Comparison of ENCODE assay signal across 16 cellular contexts in the genomic region with DNA sequence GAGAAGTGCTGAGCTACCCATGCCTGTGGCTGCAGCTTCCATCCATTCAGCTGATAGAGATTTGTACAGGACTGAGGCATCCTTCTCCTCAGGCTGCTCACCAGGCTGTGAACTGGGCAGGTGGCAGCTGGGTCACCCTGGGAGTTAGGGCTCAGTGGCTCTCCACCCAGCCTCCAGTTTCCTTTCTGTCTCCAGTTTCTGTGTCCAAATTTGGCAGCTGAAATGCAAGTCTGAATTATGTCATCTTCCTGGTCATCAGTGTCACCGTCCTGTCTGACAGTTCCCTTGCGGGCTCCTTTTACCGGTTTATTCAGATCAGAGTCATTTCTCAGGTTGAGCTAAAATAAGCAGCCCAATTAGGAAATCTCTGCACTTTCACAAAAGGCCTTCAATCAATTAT.
A peak's percentile ranks its signal among the peaks of the same experiment; 100 is the strongest.
DNase-seq lines count a peak whose midpoint lies in the region; ATAC-seq, FAIRE-seq and TF ChIP-seq lines count a peak whose summit lies in the region.
"Had no signal": no experiment of that assay in that cellular context is flagged by ENCODE, and none has a peak within 500 bp of the region (broad histone marks: within the 10 kb centered on the region; RNA-seq: fewer than 3 reads in every experiment).

No MANE protein-coding gene starts in this region.

- no peaks in the 10 kb centered on the region for H3K9me3 ChIP-seq in GM23248 (ENCODE audit: low read depth)

- ATAC-seq in GM19463 (IDR thresholded peaks at IDR 0.05; ENCODE audit: unreplicated experiment) (peak; percentile 88), HG02870 (IDR thresholded peaks at IDR 0.05; ENCODE audit: unreplicated experiment) (peak; percentile 90), HG03571 (IDR thresholded peaks at IDR 0.05; ENCODE audit: unreplicated experiment) (peak; percentile 80), GM21723 (IDR thresholded peaks at IDR 0.05; ENCODE audit: unreplicated experiment) (no peak)
- ATAC-seq: activated CD4-positive, alpha-beta T cell treated with anti-CD3 and anti-CD28 coated beads for 36 hours had no signal

- H3K27ac Mint-ChIP-seq in CD14-positive monocyte: peak overlapping the region in 1 of 7 donors; percentile 76
- no peak overlapping the region for H3K27ac Mint-ChIP-seq in activated T-cell treated with anti-CD3 and anti-CD28 coated beads, Interleukin-2, amount 50 U/mL, for 24 hours
- H3K27ac Mint-ChIP-seq: activated CD4-positive, alpha-beta T cell treated with anti-CD3 and anti-CD28 coated beads for 36 hours; B cell had no signal

- H3K36me3 ChIP-seq in GM23248 (ENCODE audit: low read depth): no peaks in the 10 kb centered on the region

- in situ Hi-C loops in GM23248 (cut with MboI): loop anchor here (25.0 kb wide), 1 partner anchor 504 kb away; no protein-coding TSS in a partner anchor

- H3K27me3 ChIP-seq in GM23248 (replicated peaks; ENCODE audit: insufficient read depth): no peaks in the 10 kb centered on the region

- no peaks in the 10 kb centered on the region for H4K20me1 ChIP-seq in GM23248 (ENCODE audit: insufficient read depth)

- H3K4me2 ChIP-seq in GM23248 (ENCODE audit: unreplicated experiment): no peak overlapping the region

- H3K4me3 Mint-ChIP-seq in CD14-positive monocyte: no peak overlapping the region
- H3K4me3 Mint-ChIP-seq in activated T-cell treated with anti-CD3 and anti-CD28 coated beads, Interleukin-2, amount 50 U/mL, for 24 hours: no peak overlapping the region
- H3K4me3 Mint-ChIP-seq: activated CD4-positive, alpha-beta T cell treated with anti-CD3 and anti-CD28 coated beads for 36 hours; B cell had no signal

- DNase-seq in GM18507 (ENCODE audit: extremely low spot score, insufficient read length, low read depth): peak; percentile 7
- DNase-seq in GM23248: no peak
- no peak for DNase-seq in CD14-positive monocyte (ENCODE audit: low spot score)
- DNase-seq in activated T-cell treated with anti-CD3 and anti-CD28 coated beads, Interleukin-2, amount 50 U/mL, for 24 hours: no peak
- DNase-seq: activated CD4-positive, alpha-beta T cell treated with anti-CD3 and anti-CD28 coated beads for 36 hours; activated effector memory CD4-positive, alpha-beta T cell treated with Interleukin-2 at 50 U/mL for 16 hours; HCEC 1CT; hippocampal formation; NCI-H187; SW 1271 had no signal

- H3K27ac ChIP-seq in GM23248: no peak overlapping the region

- H3K36me3 Mint-ChIP-seq in CD14-positive monocyte: no peaks in the 10 kb centered on the region
- H3K36me3 Mint-ChIP-seq in activated T-cell treated with anti-CD3 and anti-CD28 coated beads, Interleukin-2, amount 50 U/mL, for 24 hours (ENCODE audit: low read depth): no peaks in the 10 kb centered on the region

- peak; percentile 80 for FAIRE-seq in GM18507 (lab: Jason Lieb, UNC)

- H3K9ac ChIP-seq in GM23248: no peak overlapping the region

- peaks cover 2% of the 10 kb centered on the region for H3K4me1 Mint-ChIP-seq in CD14-positive monocyte
- H3K4me1 Mint-ChIP-seq in activated T-cell treated with anti-CD3 and anti-CD28 coated beads, Interleukin-2, amount 50 U/mL, for 24 hours (ENCODE audit: low read depth): no peaks in the 10 kb centered on the region
- H3K4me1 Mint-ChIP-seq: activated CD4-positive, alpha-beta T cell treated with anti-CD3 and anti-CD28 coated beads for 36 hours; B cell had no signal

- H3F3A ChIP-seq in GM23248 (ENCODE audit: insufficient read depth): no peaks in the 10 kb centered on the region; the same call in 1 of the 2 replicates

- 95 to 98% methylated on average over 3 of the region's 3 CpGs for WGBS in GM23248 (ENCODE audit: low coverage in 1 of 2, low lambda C conversion rate in 2 of 2, missing lambda C conversion rate in 2 of 2), 2 experiments

- H3K9me2 ChIP-seq in GM23248 (ENCODE audit: insufficient read depth): no peaks in the 10 kb centered on the region

- H3K79me2 ChIP-seq in GM23248 (ENCODE audit: insufficient read depth): no peaks in the 10 kb centered on the region

- TF ChIP-seq CTCF in CD14-positive monocyte (IDR thresholded peaks at IDR 0.05): no peak

- H3K27me3 Mint-ChIP-seq in CD14-positive monocyte (ENCODE audit: low read depth in 3 of 3): no peaks in the 10 kb centered on the region
- peaks cover 26% of the 10 kb centered on the region for H3K27me3 Mint-ChIP-seq in activated T-cell treated with anti-CD3 and anti-CD28 coated beads, Interleukin-2, amount 50 U/mL, for 24 hours

- H3K4me3 ChIP-seq in GM23248: no peak overlapping the region
- H3K4me3 ChIP-seq: lung had no signal

- H2AFZ ChIP-seq in GM23248: no peak overlapping the region

- intact Hi-C loops in CD14-positive monocyte (cut with micrococcal nuclease): no loop called here

- H3K9me3 Mint-ChIP-seq in CD14-positive monocyte: peaks cover 0 to 8% (median 4%) of the 10 kb centered on the region in 7 donors
- no peaks in the 10 kb centered on the region for H3K9me3 Mint-ChIP-seq in activated T-cell treated with anti-CD3 and anti-CD28 coated beads, Interleukin-2, amount 50 U/mL, for 24 hours

- H3K4me1 ChIP-seq in GM23248 (ENCODE audit: insufficient read depth): peaks cover 18% of the 10 kb centered on the region
